ENCODE assay signal across 9 cellular contexts in the genomic region with DNA sequence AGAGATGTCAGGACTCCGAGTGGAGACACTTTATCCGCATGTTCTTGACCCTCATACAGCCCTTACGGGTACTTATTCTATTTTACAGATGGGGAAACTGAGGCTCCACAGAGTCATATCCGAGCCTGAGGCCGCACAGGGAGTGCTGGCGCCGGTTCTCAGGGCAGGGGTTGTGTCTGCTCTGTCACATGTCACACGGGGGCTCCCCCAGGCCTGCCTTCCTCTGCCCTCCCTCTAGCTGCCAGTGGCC. TPM values are rescaled to one million over a fixed set of nuclear protein-coding genes. Genes with fewer than 3 reads are reported as not detected.
DNase-seq lines count a peak whose midpoint lies in the region; ATAC-seq and TF ChIP-seq lines count a peak whose summit lies in the region.
"Had no signal": no experiment of that assay in that cellular context is flagged by ENCODE, and none has a peak within 500 bp of the region (broad histone marks: within the 10 kb centered on the region; RNA-seq: fewer than 3 reads in every experiment).

No MANE protein-coding gene starts in this region.

- H3K36me3 ChIP-seq in SJCRH30 (no peaks in the 10 kb centered on the region), fibroblast of lung (ENCODE audit: control insufficient read depth, insufficient read depth, low read length) (peaks cover 13% of the 10 kb centered on the region), psoas muscle (ENCODE audit: insufficient read depth in 1 of 2, low read depth in 1 of 2) (no peaks in the 10 kb centered on the region)

- intact Hi-C loops in psoas muscle (cut with DNase I): loop anchor here in 1 of 2 donors (10.0 kb wide), 1 partner anchor 806 kb away; the partner anchor contains the start of gene TEDC1

- H3K4me3 ChIP-seq in SJCRH30: peak overlapping the region; percentile 98
- no peak overlapping the region for H3K4me3 ChIP-seq in fibroblast of lung (replicated peaks in 1 of 4; ENCODE audit: control extremely low read depth in 1 of 4, insufficient read depth in 1 of 4, low read depth in 3 of 4, low read length in 4 of 4)
- H3K4me3 ChIP-seq in psoas muscle: peak overlapping the region; percentile 91

- in situ Hi-C loops in GM13977 (cut with MboI; ENCODE audit: low pct_unique_long_range_greater_than_20kb, low sequenced_read_pairs, unreplicated experiment): no loop called here

- peak overlapping the region; percentile 77 for H3K27ac ChIP-seq in C4-2B
- H3K27ac ChIP-seq in SJCRH30: peak overlapping the region; percentile 46
- no peak overlapping the region for H3K27ac ChIP-seq in fibroblast of lung (ENCODE audit: insufficient read depth, low read length)
- peak overlapping the region; percentile 94 for H3K27ac ChIP-seq in psoas muscle

- H3K27me3 ChIP-seq in SJCRH30 (no peaks in the 10 kb centered on the region), fibroblast of lung (ENCODE audit: control insufficient read depth, insufficient read depth, low read length) (no peaks in the 10 kb centered on the region), psoas muscle (ENCODE audit: insufficient read depth in 3 of 3, low read length in 2 of 3) (no peaks in the 10 kb centered on the region)

- TF ChIP-seq CTCF in C4-2B (conservative IDR thresholded peaks at IDR 0.05): no peak
- no peak for TF ChIP-seq CTCF in fibroblast of lung (conservative IDR thresholded peaks at IDR 0.05 in 1 of 2, IDR thresholded peaks at IDR 0.05 in 1 of 2; ENCODE audit: low read depth in 1 of 2, low read length in 2 of 2)
- no peak for TF ChIP-seq CTCF in psoas muscle (IDR thresholded peaks at IDR 0.05)
- TF ChIP-seq CTCF in GM13977 (IDR thresholded peaks at IDR 0.05; ENCODE audit: extremely low read depth, insufficient read depth, missing control alignments): no peak

- H3K9ac ChIP-seq in fibroblast of lung (ENCODE audit: insufficient read depth, low read length): no peak overlapping the region

- no peaks in the 10 kb centered on the region for H3K9me3 ChIP-seq in SJCRH30 (replicated peaks)
- no peaks in the 10 kb centered on the region for H3K9me3 ChIP-seq in fibroblast of lung (ENCODE audit: control insufficient read depth, insufficient read depth, low read depth, low read length)
- H3K9me3 ChIP-seq in psoas muscle: no peaks in the 10 kb centered on the region

- H4K20me1 ChIP-seq in fibroblast of lung (ENCODE audit: control insufficient read depth, extremely low read depth, insufficient read depth, low read length): peaks cover 3% of the 10 kb centered on the region

- peaks cover 13% of the 10 kb centered on the region; the same call in 1 of the 2 replicates for H3K4me1 ChIP-seq in SJCRH30
- peaks cover 33% of the 10 kb centered on the region for H3K4me1 ChIP-seq in fibroblast of lung (ENCODE audit: control insufficient read depth, extremely low read depth, insufficient read depth, low read length)
- peaks cover 37% of the 10 kb centered on the region for H3K4me1 ChIP-seq in psoas muscle

- H3K79me2 ChIP-seq in fibroblast of lung (ENCODE audit: control insufficient read depth, insufficient read depth, low read length): peaks cover 40% of the 10 kb centered on the region

- ATAC-seq in psoas muscle: no peak
- ATAC-seq in GM21390 (IDR thresholded peaks at IDR 0.05; ENCODE audit: unreplicated experiment): no peak
- ATAC-seq in HG03045 (IDR thresholded peaks at IDR 0.05; ENCODE audit: unreplicated experiment): no peak
- no peak for ATAC-seq in HG03280 (IDR thresholded peaks at IDR 0.05; ENCODE audit: unreplicated experiment)

- DNase-seq in SJCRH30 (no peak), fibroblast of lung (ENCODE audit: low read depth in 2 of 2) (no peak), psoas muscle (no peak), GM13977 (ENCODE audit: low spot score) (no peak)
- DNase-seq: stimulated activated CD4-positive, alpha-beta T cell treated with anti-CD3 and anti-CD28 coated beads, Interleukin-4, amount 100 ng/mL, for 4 hours had no signal

- peak overlapping the region; percentile 68 for H3K4me2 ChIP-seq in fibroblast of lung (ENCODE audit: extremely low read depth, insufficient read depth, low read length)

- 14 to 26% (median 18%) methylated on average over 8 of the region's 8 CpGs for WGBS in psoas muscle, 3 donors

- H2AFZ ChIP-seq in fibroblast of lung (ENCODE audit: low read length): no peak overlapping the region

RNA-seq across cellular contexts. Expression of gene INF2, which starts 1.0 kb away (rescaled TPM):
- 36.9 and 38.3 TPM in 2 replicates for total RNA-seq in SJCRH30 (2014; rRNA removed; shearing (Covaris generic))
- total RNA-seq in fibroblast of lung (23.9 and 50.9 TPM in 2 replicates), psoas muscle (10 to 100 TPM; 16.4 to 26.3 (median 23.4) TPM)
- polyA plus RNA-seq in fibroblast of lung (19.8 and 32.3 TPM in 2 replicates), psoas muscle (10 to 100 TPM; 12.0 to 29.1 (median 12.8) TPM)
- 51.0 and 84.7 TPM in 2 replicates for polyA plus RNA-seq in fibroblast of lung (2012)
- polyA minus RNA-seq in fibroblast of lung (ENCODE audit: low replicate concordance): 42.6 and 56.9 TPM in 2 replicates

RNA-seq across cellular contexts. Expression of gene ADSS1, which starts 35.6 kb away (rescaled TPM):
- 0.58 and 1.2 TPM in 2 replicates for total RNA-seq in SJCRH30 (2014; rRNA removed; shearing (Covaris generic))
- 2.3 and 3.5 TPM in 2 replicates for total RNA-seq in fibroblast of lung
- polyA plus RNA-seq in fibroblast of lung: 1.3 and 2.2 TPM in 2 replicates
- 2.3 and 2.7 TPM in 2 replicates for polyA plus RNA-seq in fibroblast of lung (2012)
- 0.15 TPM in 1 of 2 replicates, not detected in the other for polyA minus RNA-seq in fibroblast of lung (ENCODE audit: low replicate concordance)
- 100 to 1,000 TPM; 201 to 359 (median 278) TPM for total RNA-seq in psoas muscle
- polyA plus RNA-seq in psoas muscle: 100 to 1,000 TPM; 187 to 394 (median 300) TPM

Comparison
In these comparisons a context has a peak if more than half of its experiments do, and no peak if none do; other contexts are left out.
1. H3K4me3 ChIP-seq: peak in SJCRH30 (single experiment) and psoas muscle (single experiment); none in fibroblast of lung (0 of 4).
2. RNA of gene ADSS1, which starts 35.6 kb away (total RNA-seq): 201 to 359 TPM in psoas muscle; 2.3 to 3.5 TPM in fibroblast of lung and 0.58 to 1.2 TPM in SJCRH30; every median in the first group is over 10 times any median in the second.